ENCODE assay signal across 8 cellular contexts in genomic region chr1:236685917-236686814, GRCh38. TPM values are rescaled to one million over a fixed set of nuclear protein-coding genes. Genes with fewer than 3 reads are reported as not detected.
DNase-seq lines count a peak whose midpoint lies in the region; ATAC-seq and TF ChIP-seq lines count a peak whose summit lies in the region.

TSS of gene ACTN2 (plus strand) at chr1:236686499. CDS start at chr1:236686674, 175 bp downstream.

- TF ChIP-seq CTCF in osteocyte (IDR thresholded peaks at IDR 0.05), result no peak
- TF ChIP-seq CTCF in transverse colon (IDR thresholded peaks at IDR 0.05), result no peak

- peak within 1 kb of the TSS; percentile 18 to 37 (median 28) for H3K4me3 ChIP-seq in transverse colon

- no peak within 1 kb of the TSS for H3K27ac ChIP-seq in transverse colon

- ATAC-seq in GM18505 (IDR thresholded peaks at IDR 0.05; ENCODE audit: unreplicated experiment) (peak; percentile 83), HG02884 (IDR thresholded peaks at IDR 0.05; ENCODE audit: unreplicated experiment) (peak; percentile 80)

- peak within 1 kb of the TSS; percentile 61 for H3K4me3 Mint-ChIP-seq in osteocyte (ENCODE audit: unreplicated experiment)

- no peak within 1 kb of the TSS for H3K27ac Mint-ChIP-seq in osteocyte (ENCODE audit: unreplicated experiment)

- no peaks in the 10 kb centered on the region for H3K9me3 Mint-ChIP-seq in osteocyte (ENCODE audit: unreplicated experiment)

- no peaks in the 10 kb centered on the region for H3K36me3 ChIP-seq in transverse colon

- H3K9me3 ChIP-seq in transverse colon, result no peaks in the 10 kb centered on the region

- H3K27me3 ChIP-seq in transverse colon, result peaks cover 30% of the 10 kb centered on the region

- in situ Hi-C loops in transverse colon (cut with MboI; ENCODE audit: low pct_ligation_motif_present in 1 of 4, low pct_unique_long_range_greater_than_20kb in 1 of 4, low sequenced_read_pairs in 3 of 4), result no loop called here

- TF ChIP-seq POLR2A in GM18505 (IDR thresholded peaks at IDR 0.05; ENCODE audit: borderline replicate concordance, extremely low read depth, insufficient read depth, insufficient read length) (no peak), transverse colon (IDR thresholded peaks at IDR 0.05) (no peak)

- peak; percentile 52 for DNase-seq in NOMO-1 treated with dmso at 0.1 percent for 144 hours (lab: John Stamatoyannopoulos, UW; ENCODE audit: unreplicated experiment)
- DNase-seq in activated effector memory CD4-positive, alpha-beta T cell treated with anti-CD3 and anti-CD28 coated beads, Interleukin-2, amount 50 U/mL, for 16 hours, result peak; percentile 84
- peak; percentile 38 for DNase-seq in glomerular visceral epithelial cell (ENCODE audit: extremely low spot score)
- DNase-seq in osteocyte (ENCODE audit: extremely low spot score, unreplicated experiment), result peak; percentile 85
- DNase-seq in transverse colon, result peak; percentile 40
- no peak for DNase-seq in GDM1 (lab: John Stamatoyannopoulos, UW)

- H3K4me1 ChIP-seq in transverse colon, result peaks cover 0 to 14% (median 8%) of the 10 kb centered on the region in 4 donors

- no peak for TF ChIP-seq EP300 in transverse colon (IDR thresholded peaks at IDR 0.05; ENCODE audit: low read depth)

- no peaks in the 10 kb centered on the region for H3K36me3 Mint-ChIP-seq in osteocyte (ENCODE audit: unreplicated experiment)

- intact Hi-C loops in transverse colon (cut with DNase I; ENCODE audit: low total_unique reads), result loop anchor here (10.0 kb wide), 1 partner anchor 849 kb away; no protein-coding TSS in a partner anchor

- H3K4me1 Mint-ChIP-seq in osteocyte (ENCODE audit: unreplicated experiment), result peaks cover 8% of the 10 kb centered on the region

- 37 to 38% methylated on average over 11 to 18 of the region's 93 CpGs for WGBS in transverse colon (ENCODE audit: low coverage in 1 of 2), 2 donors

- peaks cover 55% of the 10 kb centered on the region for H3K27me3 Mint-ChIP-seq in osteocyte (ENCODE audit: unreplicated experiment)

RNA-seq across cellular contexts. Expression of gene ACTN2, which starts in this region (rescaled TPM):
- total RNA-seq in osteocyte (not detected in 2 replicates), transverse colon (under 1 TPM in 2 of 4 donors, not detected in 2; 0.16 to 0.55 TPM)

Comparison
In these comparisons a context has a peak if more than half of its experiments do, and no peak if none do; other contexts are left out.
1. Peak in DNase-seq in osteocyte; RNA of the gene not detected or under 1 TPM.
2. Peak in DNase-seq and H3K4me3 ChIP-seq in transverse colon; RNA of the gene not detected or under 1 TPM.